In genomic region chr2:26457241-26457666, GRCh38 we compare ENCODE assay signal across 2 cellular contexts.
TF ChIP-seq lines count a peak whose summit lies in the region.

No MANE protein-coding gene starts in this region.

TF ChIP-seq in HEK293, 187 proteins besides CTCF, POLR2A, EP300 and RAD21:
- no peak for TF ChIP-seq ZNF624 (tag by site-specific recombination; IDR thresholded peaks at IDR 0.05)
- TF ChIP-seq ZIC2 (tag by site-specific recombination; IDR thresholded peaks at IDR 0.05): peak; percentile 78
- TF ChIP-seq ZBTB11 (tag by site-specific recombination; conservative IDR thresholded peaks at IDR 0.05; ENCODE audit: low read depth): no peak
- TF ChIP-seq GLIS1 (tag by site-specific recombination; IDR thresholded peaks at IDR 0.05): no peak
- no peak for TF ChIP-seq ZNF2 (tag by site-specific recombination; IDR thresholded peaks at IDR 0.05)
- TF ChIP-seq KLF16 (tag by site-specific recombination; IDR thresholded peaks at IDR 0.05): no peak
- no peak for TF ChIP-seq ZNF26 (tag by site-specific recombination; IDR thresholded peaks at IDR 0.05)
- TF ChIP-seq HOXC10 (CRISPR knock-in tag; IDR thresholded peaks at IDR 0.05): no peak

TF ChIP-seq in H1, 55 proteins besides CTCF, POLR2A, EP300 and RAD21:
- TF ChIP-seq POLR2AphosphoS5 (IDR thresholded peaks at IDR 0.05; ENCODE audit: low read depth, low read length) (no peak), ATF2 (IDR thresholded peaks at IDR 0.05; ENCODE audit: low read length) (no peak), ATF3 (IDR thresholded peaks at IDR 0.05; ENCODE audit: insufficient read depth, low read depth, low read length) (no peak), FOSL1 (IDR thresholded peaks at IDR 0.05; ENCODE audit: insufficient read depth, low read depth, low read length) (no peak), CREB1 (IDR thresholded peaks at IDR 0.05) (no peak)
TF ChIP-seq in H1: peak in this region for 0.
